ENCODE assay signal across 1 cellular context in the genomic region with DNA sequence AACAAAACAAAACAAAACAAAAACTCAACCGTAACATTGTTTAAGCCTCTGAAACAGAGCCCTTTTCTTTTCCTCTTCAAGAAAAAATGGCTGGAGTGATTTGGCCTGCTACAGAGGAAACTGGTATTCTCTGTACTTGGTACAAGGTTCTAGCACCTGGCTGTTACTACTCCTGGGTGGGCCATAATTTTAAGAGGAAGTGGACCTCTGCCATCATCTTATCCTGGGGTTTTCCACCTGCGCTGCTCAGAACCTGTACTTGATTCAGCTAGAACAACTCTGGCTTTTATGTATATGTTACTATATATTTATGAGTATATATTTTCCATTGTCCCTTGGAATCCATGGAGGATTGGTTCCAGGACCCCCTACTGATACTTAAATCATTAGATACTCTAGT.
TF ChIP-seq lines count a peak whose summit lies in the region.

No MANE protein-coding gene starts in this region.

TF ChIP-seq in GM12878, 131 proteins besides CTCF, POLR2A, EP300 and RAD21:
- TF ChIP-seq NFXL1 (IDR thresholded peaks at IDR 0.05; ENCODE audit: borderline replicate concordance) (no peak), SIX5 (IDR thresholded peaks at IDR 0.05; ENCODE audit: low read depth, low read length, severe bottlenecking) (no peak), FOXK2 (IDR thresholded peaks at IDR 0.05) (no peak), SPI1 (IDR thresholded peaks at IDR 0.05; ENCODE audit: borderline replicate concordance, insufficient read depth, low read depth, low read length) (peak; percentile 39; the same call in 1 of the 2 replicates), CBX5 (IDR thresholded peaks at IDR 0.05; ENCODE audit: low read depth) (no peak), CBX3 (IDR thresholded peaks at IDR 0.05; ENCODE audit: borderline replicate concordance, low read depth) (no peak)
- TF ChIP-seq, protein P1, sequence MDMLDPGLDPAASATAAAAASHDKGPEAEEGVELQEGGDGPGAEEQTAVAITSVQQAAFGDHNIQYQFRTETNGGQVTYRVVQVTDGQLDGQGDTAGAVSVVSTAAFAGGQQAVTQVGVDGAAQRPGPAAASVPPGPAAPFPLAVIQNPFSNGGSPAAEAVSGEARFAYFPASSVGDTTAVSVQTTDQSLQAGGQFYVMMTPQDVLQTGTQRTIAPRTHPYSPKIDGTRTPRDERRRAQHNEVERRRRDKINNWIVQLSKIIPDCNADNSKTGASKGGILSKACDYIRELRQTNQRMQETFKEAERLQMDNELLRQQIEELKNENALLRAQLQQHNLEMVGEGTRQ (IDR thresholded peaks at IDR 0.05; ENCODE audit: borderline replicate concordance, low read depth, low read length) = no peak
TF ChIP-seq in GM12878: peak in this region for 1.
